Comparison of ENCODE assay signal across 8 cellular contexts in the genomic region with DNA sequence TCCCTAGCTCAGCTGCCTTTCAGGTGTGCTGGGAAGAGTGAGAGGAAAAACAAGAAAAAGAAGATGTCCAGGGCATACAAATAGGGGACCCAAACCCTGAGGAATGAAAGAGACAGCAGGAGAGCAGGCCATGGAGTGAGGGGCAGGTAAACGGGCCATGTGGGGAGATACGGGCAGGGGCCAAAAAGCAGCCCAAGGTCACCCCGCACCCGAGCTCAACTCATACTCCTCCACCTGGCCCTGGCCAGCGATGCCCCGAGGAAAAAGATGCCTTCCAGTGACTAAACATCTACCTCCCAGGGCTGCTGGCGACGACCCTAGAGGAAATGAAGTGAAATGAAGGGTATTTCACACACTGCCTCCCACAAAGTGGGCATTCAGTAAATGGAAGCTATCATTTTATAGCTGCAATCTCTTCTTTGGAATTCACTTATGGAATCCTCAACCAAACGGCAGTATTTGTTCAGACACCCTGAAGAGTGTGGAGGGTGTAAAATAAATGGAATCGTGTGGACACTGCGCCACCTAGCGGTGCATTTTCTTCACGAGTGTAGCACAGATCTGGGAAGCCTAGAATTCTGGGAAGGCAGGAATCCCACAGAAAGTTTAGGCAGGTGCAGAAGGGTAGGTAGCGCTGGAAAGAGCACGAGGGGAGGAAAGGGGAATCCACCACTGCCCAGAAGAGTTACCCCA. TPM values are rescaled to one million over a fixed set of nuclear protein-coding genes. Genes with fewer than 3 reads are reported as not detected.
DNase-seq lines count a peak whose midpoint lies in the region; ATAC-seq and TF ChIP-seq lines count a peak whose summit lies in the region.

No MANE protein-coding gene starts in this region.

- WGBS in heart right ventricle, 2 donors: 46 to 51% methylated on average over 15 of the region's 15 CpGs
- WGBS in psoas muscle, 3 donors: 46 to 48% (median 46%) methylated on average over 15 of the region's 15 CpGs

- intact Hi-C loops in heart right ventricle (cut with DNase I): loop anchor here (2.0 to 10.0 kb wide), 17 partner anchors 76 to 826 kb away; partner anchors contain the start of genes MYOCD (in 6 of the 10) and ARHGAP44 (in 1 of the 10)
- intact Hi-C loops in psoas muscle (cut with DNase I): loop anchor here (5.0 to 10.0 kb wide), 4 partner anchors 338 to 818 kb away; partner anchors contain the start of gene MYOCD (in 1 of the 2)

- ATAC-seq in heart right ventricle: peak; percentile 81 to 95 (median 88)
- ATAC-seq in psoas muscle: peak; percentile 72 to 90 (median 77)
- ATAC-seq in GM21515 (IDR thresholded peaks at IDR 0.05; ENCODE audit: unreplicated experiment): no peak
- no peak for ATAC-seq in GM18870 (IDR thresholded peaks at IDR 0.05; ENCODE audit: unreplicated experiment)

- H3K36me3 ChIP-seq in heart right ventricle (peaks cover 3 to 100% (median 70%) of the 10 kb centered on the region in 9 donors), psoas muscle (ENCODE audit: insufficient read depth in 1 of 2, low read depth in 1 of 2) (peaks cover 11 to 100% of the 10 kb centered on the region in 2 donors)

- H3K4me3 ChIP-seq in HL-60 (replicated peaks; ENCODE audit: insufficient read depth, low read length) (no peak overlapping the region), heart right ventricle (no peak overlapping the region), psoas muscle (no peak overlapping the region)

- no peaks in the 10 kb centered on the region for H3K27me3 ChIP-seq in HL-60 (ENCODE audit: insufficient read depth, poor library complexity, severe bottlenecking)
- no peaks in the 10 kb centered on the region for H3K27me3 ChIP-seq in heart right ventricle
- H3K27me3 ChIP-seq in psoas muscle (ENCODE audit: insufficient read depth in 3 of 3, low read length in 2 of 3): no peaks in the 10 kb centered on the region

- H3K27ac ChIP-seq in HL-60 (replicated peaks): no peak overlapping the region
- no peak overlapping the region for H3K27ac ChIP-seq in heart right ventricle
- H3K27ac ChIP-seq in psoas muscle: peak overlapping the region; percentile 58

- H3K9me3 ChIP-seq in heart right ventricle: no peaks in the 10 kb centered on the region
- H3K9me3 ChIP-seq in psoas muscle: no peaks in the 10 kb centered on the region

- H3K4me1 ChIP-seq in heart right ventricle (peaks cover 0 to 6% (median 0%) of the 10 kb centered on the region in 9 donors), psoas muscle (no peaks in the 10 kb centered on the region)

- TF ChIP-seq CTCF in HL-60 (IDR thresholded peaks at IDR 0.05; ENCODE audit: insufficient read depth, low read length) (peak; percentile 35), heart right ventricle (IDR thresholded peaks at IDR 0.05) (peak; percentile 69 to 90 (median 83)), psoas muscle (IDR thresholded peaks at IDR 0.05) (peak; percentile 76)

- DNase-seq in DMS79 treated with DMSO at 0.1 percent for 48 hours (lab: John Stamatoyannopoulos, UW) (peak; percentile 29), HL-60 (ENCODE audit: low read depth in 1 of 2, low spot score in 1 of 2) (no peak), RPMI8226 (peak; percentile 45), amniotic epithelial cell (ENCODE audit: low read depth) (peak; percentile 56), heart right ventricle (peak; percentile 77 to 81), psoas muscle (peak; percentile 75 to 82)

RNA-seq across cellular contexts. Expression of gene ELAC2, which starts 14.9 kb away (rescaled TPM):
- 10 to 100 TPM; 54.2 to 76.8 (median 64.1) TPM for total RNA-seq in heart right ventricle
- 10 to 100 TPM; 32.3 to 50.4 TPM for polyA plus RNA-seq in heart right ventricle
- 10 to 100 TPM; 49.1 to 64.1 (median 53.6) TPM for total RNA-seq in psoas muscle
- polyA plus RNA-seq in psoas muscle: 10 to 100 TPM; 30.8 to 59.0 (median 48.3) TPM

Comparison
In these comparisons a context has a peak if more than half of its experiments do, and no peak if none do; other contexts are left out.
1. DNase-seq: peak in DMS79 treated with DMSO at 0.1 percent for 48 hours (single experiment), RPMI8226 (single experiment), amniotic epithelial cell (single experiment), heart right ventricle (2 of 2) and psoas muscle (2 of 2); none in HL-60 (0 of 2).
2. ATAC-seq: peak in heart right ventricle (8 of 8) and psoas muscle (4 of 4); none in GM21515 (single experiment) and GM18870 (single experiment).
3. Peak in every context shown above with its lines, with median percentiles within 50 percentile points of each other: CTCF ChIP-seq.